1 cellular context compared by ENCODE assay signal in genomic region chr18:3219621-3220335, GRCh38.
TF ChIP-seq lines count a peak whose summit lies in the region.

Gene MYOM1, minus strand, starts transcription at chr18:3219968. Its CDS starts 4,745 bp downstream, at chr18:3215223.

TF ChIP-seq in GM23338, 12 proteins besides CTCF, POLR2A, EP300 and RAD21 (continued from another document):
- TF ChIP-seq, protein P1, sequence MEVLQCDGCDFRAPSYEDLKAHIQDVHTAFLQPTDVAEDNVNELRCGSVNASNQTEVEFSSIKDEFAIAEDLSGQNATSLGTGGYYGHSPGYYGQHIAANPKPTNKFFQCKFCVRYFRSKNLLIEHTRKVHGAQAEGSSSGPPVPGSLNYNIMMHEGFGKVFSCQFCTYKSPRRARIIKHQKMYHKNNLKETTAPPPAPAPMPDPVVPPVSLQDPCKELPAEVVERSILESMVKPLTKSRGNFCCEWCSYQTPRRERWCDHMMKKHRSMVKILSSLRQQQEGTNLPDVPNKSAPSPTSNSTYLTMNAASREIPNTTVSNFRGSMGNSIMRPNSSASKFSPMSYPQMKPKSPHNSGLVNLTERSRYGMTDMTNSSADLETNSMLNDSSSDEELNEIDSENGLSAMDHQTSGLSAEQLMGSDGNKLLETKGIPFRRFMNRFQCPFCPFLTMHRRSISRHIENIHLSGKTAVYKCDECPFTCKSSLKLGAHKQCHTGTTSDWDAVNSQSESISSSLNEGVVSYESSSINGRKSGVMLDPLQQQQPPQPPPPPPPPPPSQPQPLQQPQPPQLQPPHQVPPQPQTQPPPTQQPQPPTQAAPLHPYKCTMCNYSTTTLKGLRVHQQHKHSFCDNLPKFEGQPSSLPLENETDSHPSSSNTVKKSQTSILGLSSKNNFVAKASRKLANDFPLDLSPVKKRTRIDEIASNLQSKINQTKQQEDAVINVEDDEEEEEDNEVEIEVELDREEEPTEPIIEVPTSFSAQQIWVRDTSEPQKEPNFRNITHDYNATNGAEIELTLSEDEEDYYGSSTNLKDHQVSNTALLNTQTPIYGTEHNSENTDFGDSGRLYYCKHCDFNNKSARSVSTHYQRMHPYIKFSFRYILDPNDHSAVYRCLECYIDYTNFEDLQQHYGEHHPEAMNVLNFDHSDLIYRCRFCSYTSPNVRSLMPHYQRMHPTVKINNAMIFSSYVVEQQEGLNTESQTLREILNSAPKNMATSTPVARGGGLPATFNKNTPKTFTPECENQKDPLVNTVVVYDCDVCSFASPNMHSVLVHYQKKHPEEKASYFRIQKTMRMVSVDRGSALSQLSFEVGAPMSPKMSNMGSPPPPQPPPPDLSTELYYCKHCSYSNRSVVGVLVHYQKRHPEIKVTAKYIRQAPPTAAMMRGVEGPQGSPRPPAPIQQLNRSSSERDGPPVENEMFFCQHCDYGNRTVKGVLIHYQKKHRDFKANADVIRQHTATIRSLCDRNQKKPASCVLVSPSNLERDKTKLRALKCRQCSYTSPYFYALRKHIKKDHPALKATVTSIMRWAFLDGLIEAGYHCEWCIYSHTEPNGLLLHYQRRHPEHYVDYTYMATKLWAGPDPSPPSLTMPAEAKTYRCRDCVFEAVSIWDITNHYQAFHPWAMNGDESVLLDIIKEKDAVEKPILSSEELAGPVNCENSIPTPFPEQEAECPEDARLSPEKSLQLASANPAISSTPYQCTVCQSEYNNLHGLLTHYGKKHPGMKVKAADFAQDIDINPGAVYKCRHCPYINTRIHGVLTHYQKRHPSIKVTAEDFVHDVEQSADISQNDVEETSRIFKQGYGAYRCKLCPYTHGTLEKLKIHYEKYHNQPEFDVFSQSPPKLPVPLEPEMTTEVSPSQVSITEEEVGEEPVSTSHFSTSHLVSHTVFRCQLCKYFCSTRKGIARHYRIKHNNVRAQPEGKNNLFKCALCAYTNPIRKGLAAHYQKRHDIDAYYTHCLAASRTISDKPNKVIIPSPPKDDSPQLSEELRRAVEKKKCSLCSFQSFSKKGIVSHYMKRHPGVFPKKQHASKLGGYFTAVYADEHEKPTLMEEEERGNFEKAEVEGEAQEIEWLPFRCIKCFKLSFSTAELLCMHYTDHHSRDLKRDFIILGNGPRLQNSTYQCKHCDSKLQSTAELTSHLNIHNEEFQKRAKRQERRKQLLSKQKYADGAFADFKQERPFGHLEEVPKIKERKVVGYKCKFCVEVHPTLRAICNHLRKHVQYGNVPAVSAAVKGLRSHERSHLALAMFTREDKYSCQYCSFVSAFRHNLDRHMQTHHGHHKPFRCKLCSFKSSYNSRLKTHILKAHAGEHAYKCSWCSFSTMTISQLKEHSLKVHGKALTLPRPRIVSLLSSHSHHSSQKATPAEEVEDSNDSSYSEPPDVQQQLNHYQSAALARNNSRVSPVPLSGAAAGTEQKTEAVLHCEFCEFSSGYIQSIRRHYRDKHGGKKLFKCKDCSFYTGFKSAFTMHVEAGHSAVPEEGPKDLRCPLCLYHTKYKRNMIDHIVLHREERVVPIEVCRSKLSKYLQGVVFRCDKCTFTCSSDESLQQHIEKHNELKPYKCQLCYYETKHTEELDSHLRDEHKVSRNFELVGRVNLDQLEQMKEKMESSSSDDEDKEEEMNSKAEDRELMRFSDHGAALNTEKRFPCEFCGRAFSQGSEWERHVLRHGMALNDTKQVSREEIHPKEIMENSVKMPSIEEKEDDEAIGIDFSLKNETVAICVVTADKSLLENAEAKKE (CRISPR knock-in tag; IDR thresholded peaks at IDR 0.05) = no peak
- TF ChIP-seq ZNF114 (CRISPR knock-in tag; IDR thresholded peaks at IDR 0.05) = no peak
- no peak for TF ChIP-seq JUNB (IDR thresholded peaks at IDR 0.05; ENCODE audit: unreplicated experiment)
